Comparison of ENCODE assay signal across 21 cellular contexts in genomic region chr12:21001778-21002177, GRCh38.
"Had no signal": no experiment of that assay in that cellular context is flagged by ENCODE, and none has a peak within 500 bp of the region (broad histone marks: within the 10 kb centered on the region; RNA-seq: fewer than 3 reads in every experiment).

No MANE protein-coding gene starts in this region.

- H2AFZ ChIP-seq: parathyroid adenoma had no signal

- H3K36me3 ChIP-seq: right lobe of liver, tibial nerve, upper lobe of right lung, vagina had no signal

- H3K27me3 ChIP-seq: foreskin keratinocyte, right lobe of liver, testis, tibial nerve, upper lobe of right lung, vagina had no signal

- H3K9me3 ChIP-seq: psoas muscle, right lobe of liver, testis, upper lobe of right lung, vagina had no signal

- H3K4me1 ChIP-seq: foreskin keratinocyte, parathyroid adenoma, psoas muscle, right lobe of liver, testis, tibial nerve, upper lobe of right lung, vagina had no signal

- H3K4me3 ChIP-seq: lung, psoas muscle, right lobe of liver, testis, tibial nerve, upper lobe of right lung, vagina had no signal

- DNase-seq: dermis blood vessel endothelial cell; foreskin keratinocyte; immature natural killer cell; left cardiac atrium; left ventricle myocardium superior; mesenchymal stem cell; naive B cell; nephron progenitor cell; psoas muscle; retina; right lobe of liver; stimulated activated CD4-positive, alpha-beta T cell treated with anti-CD3 and anti-CD28 coated beads, Interleukin-4, amount 100 ng/mL, for 1 hour; stimulated activated CD8-positive, alpha-beta memory T cell treated with anti-CD3 and anti-CD28 coated beads, Interleukin-4, amount 100 ng/mL, for 48 hours; stimulated activated naive CD8-positive, alpha-beta T cell treated with anti-CD3 and anti-CD28 coated beads, Interleukin-15, Interleukin-2, amounts not matched to agents 100 U/mL and 50 U/mL, for 24 hours; testis; upper lobe of right lung had no signal

- H3K9ac ChIP-seq: parathyroid adenoma had no signal

- H3K27ac ChIP-seq: foreskin keratinocyte, parathyroid adenoma, psoas muscle, right lobe of liver, testis, tibial nerve, upper lobe of right lung, vagina had no signal

- H3K79me2 ChIP-seq: parathyroid adenoma had no signal

- ATAC-seq: foreskin keratinocyte; left cardiac atrium; left ventricle myocardium superior; psoas muscle; right lobe of liver; stimulated activated effector memory CD8-positive, alpha-beta T cell treated with anti-CD3 and anti-CD28 coated beads, Interleukin-12 subunit alpha, Interleukin-12 subunit beta, amount 100 ng/mL, for 72 hours; stimulated activated naive CD8-positive, alpha-beta T cell treated with anti-CD3 and anti-CD28 coated beads, Interleukin-15, Interleukin-2, amounts not matched to agents 100 U/mL and 50 U/mL, for 24 hours; upper lobe of right lung had no signal
